ENCODE assay signal across 8 cellular contexts in the genomic region with DNA sequence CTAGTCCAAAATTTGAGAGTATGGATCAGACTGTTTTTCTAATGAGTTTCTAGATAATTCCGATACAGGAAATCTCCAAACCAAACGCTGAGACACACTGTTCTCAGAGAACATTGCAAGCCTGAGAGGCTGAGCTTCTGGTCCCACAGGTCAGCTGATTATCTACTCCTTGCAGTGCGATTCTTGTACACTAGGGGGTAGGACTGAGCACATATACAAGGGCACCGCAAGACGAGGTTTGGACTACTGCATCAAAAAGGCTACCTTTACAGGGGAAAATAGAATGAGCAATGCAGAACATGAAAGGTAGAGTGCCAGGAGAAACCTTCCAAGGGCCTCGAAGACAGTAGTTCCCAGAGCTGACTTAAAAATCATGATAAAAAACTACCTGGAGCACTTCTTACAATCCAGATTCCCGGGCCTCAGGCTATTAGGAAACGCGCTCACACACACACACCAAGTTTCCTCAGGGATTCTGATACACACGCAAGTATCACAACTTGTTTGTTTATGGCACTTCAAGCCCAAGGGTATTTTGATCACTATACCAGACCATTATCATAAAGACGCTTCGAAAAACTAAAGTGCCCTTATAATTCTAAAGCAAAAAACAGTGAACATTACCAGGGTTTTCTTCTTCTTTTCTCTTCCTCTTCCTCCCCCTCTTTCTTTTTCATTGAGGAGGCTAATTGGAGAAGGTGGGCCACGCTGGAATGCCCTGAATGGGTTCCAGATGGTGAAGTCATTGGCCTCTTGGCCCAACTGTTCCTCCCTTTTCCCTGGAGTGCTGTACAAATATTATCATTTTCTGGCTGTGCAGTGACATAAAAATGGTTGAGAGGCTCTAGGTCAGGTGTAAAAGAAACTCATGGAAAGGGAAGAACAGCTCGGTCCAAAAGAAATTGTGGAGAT.
A peak's percentile ranks its signal among the peaks of the same experiment; 100 is the strongest.
DNase-seq lines count a peak whose midpoint lies in the region; ATAC-seq lines count a peak whose summit lies in the region.

No MANE protein-coding gene starts in this region.

- DNase-seq in H4 (ENCODE audit: low spot score): peak; percentile 75
- peak; percentile 78 for DNase-seq in OCI-M1 (lab: John Stamatoyannopoulos, UW)
- DNase-seq in kidney glomerular epithelial cell (lab: John Stamatoyannopoulos, UW): peak; percentile 71
- peak; percentile 73 for DNase-seq in stimulated activated naive CD8-positive, alpha-beta T cell treated with anti-CD3 and anti-CD28 coated beads, Interleukin-15, Interleukin-2, amounts not matched to agents 100 U/mL and 50 U/mL, for 24 hours
- no peak for DNase-seq in mesenteric fat pad (ENCODE audit: low spot score)
- DNase-seq in GM03348 (ENCODE audit: low spot score): no peak

- H3K4me3 Mint-ChIP-seq in activated T-helper 17 cell treated with anti-CD3 and anti-CD28 coated beads, Interleukin-2, amount 50 U/mL, for 72 hours: no peak overlapping the region

- H3K27ac ChIP-seq in BLaER1 treated with 17β-estradiol and CSF1 and Interleukin-3, amounts not matched to agents 10 nM and 100 nM: no peak overlapping the region

- peak overlapping the region in 8 of 11 experiments; percentile 3 to 24 (median 20); a peak in 9 of 22 replicates for H3K4me2 ChIP-seq in BLaER1 treated with 17β-estradiol and CSF1 and Interleukin-3, amounts not matched to agents 10 nM and 100 nM

- H3K9ac ChIP-seq in BLaER1 treated with 17β-estradiol and CSF1 and Interleukin-3, amounts not matched to agents 10 nM and 100 nM: no peak overlapping the region

- H3K27me3 ChIP-seq in BLaER1 treated with 17β-estradiol and CSF1 and Interleukin-3, amounts not matched to agents 10 nM and 100 nM: no peaks in the 10 kb centered on the region; a peak in 2 of 22 replicates

- no peak overlapping the region for H3K4me3 ChIP-seq in BLaER1 treated with 17β-estradiol and CSF1 and Interleukin-3, amounts not matched to agents 10 nM and 100 nM

- no peaks in the 10 kb centered on the region for H3K36me3 Mint-ChIP-seq in activated T-helper 17 cell treated with anti-CD3 and anti-CD28 coated beads, Interleukin-2, amount 50 U/mL, for 72 hours (ENCODE audit: low read depth)

- no peaks in the 10 kb centered on the region for H3K36me3 ChIP-seq in BLaER1 treated with 17β-estradiol and CSF1 and Interleukin-3, amounts not matched to agents 10 nM and 100 nM

- H4K20me1 ChIP-seq in BLaER1 treated with 17β-estradiol and CSF1 and Interleukin-3, amounts not matched to agents 10 nM and 100 nM: no peaks in the 10 kb centered on the region

- H3K9me3 Mint-ChIP-seq in activated T-helper 17 cell treated with anti-CD3 and anti-CD28 coated beads, Interleukin-2, amount 50 U/mL, for 72 hours: no peaks in the 10 kb centered on the region

- H3K9me3 ChIP-seq in BLaER1 treated with 17β-estradiol and CSF1 and Interleukin-3, amounts not matched to agents 10 nM and 100 nM (replicated peaks in 1 of 11): peaks cover 0 to 11% (median 0%) of the 10 kb centered on the region in 11 experiments; a peak in 7 of 22 replicates

- peaks cover 62 to 85% (median 79%) of the 10 kb centered on the region in 10 experiments for H3K4me1 ChIP-seq in BLaER1 treated with 17β-estradiol and CSF1 and Interleukin-3, amounts not matched to agents 10 nM and 100 nM

- no peak overlapping the region for H3K27ac Mint-ChIP-seq in activated T-helper 17 cell treated with anti-CD3 and anti-CD28 coated beads, Interleukin-2, amount 50 U/mL, for 72 hours

- peak; percentile 84 for ATAC-seq in activated T-helper 17 cell treated with anti-CD3 and anti-CD28 coated beads, Interleukin-2, amount 50 U/mL, for 72 hours (replicated peaks)
- ATAC-seq in stimulated activated naive CD8-positive, alpha-beta T cell treated with anti-CD3 and anti-CD28 coated beads, Interleukin-15, Interleukin-2, amounts not matched to agents 100 U/mL and 50 U/mL, for 24 hours: peak; percentile 62

- H3K4me1 Mint-ChIP-seq in activated T-helper 17 cell treated with anti-CD3 and anti-CD28 coated beads, Interleukin-2, amount 50 U/mL, for 72 hours: peaks cover 12% of the 10 kb centered on the region

- peaks cover 4% of the 10 kb centered on the region for H3K27me3 Mint-ChIP-seq in activated T-helper 17 cell treated with anti-CD3 and anti-CD28 coated beads, Interleukin-2, amount 50 U/mL, for 72 hours

Comparison
In these comparisons a context has a peak if more than half of its experiments do, and no peak if none do; other contexts are left out.
1. DNase-seq: peak in H4 (single experiment), OCI-M1 (single experiment), kidney glomerular epithelial cell (single experiment) and stimulated activated naive CD8-positive, alpha-beta T cell treated with anti-CD3 and anti-CD28 coated beads, Interleukin-15, Interleukin-2, amounts not matched to agents 100 U/mL and 50 U/mL, for 24 hours (single experiment); none in mesenteric fat pad (single experiment) and GM03348 (single experiment).